In the genomic region with DNA sequence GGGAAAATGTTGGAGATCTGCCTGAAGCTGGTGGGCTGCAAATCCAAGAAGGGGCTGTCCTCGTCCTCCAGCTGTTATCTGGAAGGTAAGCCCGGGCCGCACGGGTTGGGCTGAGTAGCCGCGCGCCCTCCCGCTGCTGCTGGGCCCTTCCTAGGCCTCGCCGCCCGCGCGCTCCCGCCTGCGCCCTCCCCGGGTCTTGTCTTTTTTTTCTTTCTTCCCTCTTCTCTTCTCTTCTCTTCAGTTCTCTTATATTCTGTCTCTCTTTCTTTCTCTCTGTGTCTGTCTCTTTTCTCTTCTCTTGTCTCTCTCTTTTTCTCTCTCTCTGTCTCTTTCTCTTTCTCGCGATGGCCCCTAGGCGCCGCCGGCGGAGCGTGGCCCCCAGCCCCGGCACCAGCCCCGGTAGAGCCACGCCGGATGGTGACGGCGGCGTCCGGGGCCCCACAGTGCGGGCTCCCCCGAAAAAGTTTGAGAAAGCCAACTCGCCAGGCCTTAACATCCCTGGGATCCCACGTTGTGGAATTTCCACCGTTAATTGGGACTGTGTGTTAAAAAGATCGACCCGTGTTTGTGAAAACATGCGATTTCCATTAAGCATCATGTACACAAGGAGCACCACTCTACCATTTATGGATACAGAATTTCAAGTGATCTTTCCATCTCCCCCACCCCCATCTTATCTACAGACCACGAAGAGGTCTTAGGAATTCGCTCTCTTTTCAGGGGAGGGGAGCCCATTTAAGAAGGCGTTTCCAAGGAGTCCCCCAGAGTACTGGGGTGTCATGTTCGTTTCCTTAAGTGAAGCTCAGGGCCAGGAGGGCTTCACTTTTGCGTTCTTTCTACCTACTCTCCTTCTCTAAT, we compare ENCODE assay signal across 1 cellular context.
TF ChIP-seq lines count a peak whose summit lies in the region.

No MANE protein-coding gene starts in this region.

TF ChIP-seq in A549, 52 proteins besides CTCF, POLR2A, EP300 and RAD21 (continued from another document):
- no peak for TF ChIP-seq RCOR1 (IDR thresholded peaks at IDR 0.05; ENCODE audit: low read depth, low read length)
